ENCODE assay signal across 20 cellular contexts in the genomic region with DNA sequence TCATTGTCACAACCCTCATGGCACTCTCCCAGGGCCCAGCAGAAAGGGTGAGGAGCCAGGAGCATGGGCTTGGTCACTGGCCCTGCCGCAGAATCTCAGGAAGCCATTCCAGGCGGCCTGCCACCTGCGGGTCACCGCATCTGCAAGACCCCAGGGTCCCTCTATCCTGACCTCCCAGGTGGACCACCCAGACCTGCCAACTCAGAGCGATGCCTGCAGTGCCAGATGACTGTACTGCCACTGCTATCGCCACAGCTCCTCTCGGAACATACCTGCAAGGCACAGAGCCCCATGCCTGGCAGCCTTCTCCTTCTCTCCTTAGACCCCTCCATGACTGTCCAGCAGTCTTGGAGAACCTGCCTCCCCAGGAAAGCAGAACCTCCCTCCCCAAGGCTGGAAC. TPM values are rescaled to one million over a fixed set of nuclear protein-coding genes. Genes with fewer than 3 reads are reported as not detected.
DNase-seq lines count a peak whose midpoint lies in the region; ATAC-seq, FAIRE-seq and TF ChIP-seq lines count a peak whose summit lies in the region.
"Had no signal": no experiment of that assay in that cellular context is flagged by ENCODE, and none has a peak within 500 bp of the region (broad histone marks: within the 10 kb centered on the region; RNA-seq: fewer than 3 reads in every experiment).

No MANE protein-coding gene starts in this region.

- no peak for ATAC-seq in HCT116
- ATAC-seq: GM23338, K562 had no signal

- no peaks in the 10 kb centered on the region for H3K23me2 ChIP-seq in H1 (ENCODE audit: low read depth, low read length)

- H3K9me3 Mint-ChIP-seq in neural progenitor cell (peaks cover 2% of the 10 kb centered on the region), nephron progenitor cell (peaks cover 11% of the 10 kb centered on the region)
- H3K9me3 Mint-ChIP-seq: CD4-positive, alpha-beta T cell had no signal

- H3K27me3 Mint-ChIP-seq in neural progenitor cell (ENCODE audit: insufficient read depth, low read depth): peaks cover 16% of the 10 kb centered on the region
- peaks cover 45% of the 10 kb centered on the region for H3K27me3 Mint-ChIP-seq in nephron progenitor cell (ENCODE audit: low read depth, poor library complexity)
- H3K27me3 Mint-ChIP-seq: CD4-positive, alpha-beta T cell had no signal

- H2AFZ ChIP-seq in HCT116 (ENCODE audit: low read depth, low read length, poor library complexity, severe bottlenecking) (no peak overlapping the region), H1 (ENCODE audit: low read length) (no peak overlapping the region), neural progenitor cell (replicated peaks) (no peak overlapping the region)

- no peak overlapping the region for H2BK120ac ChIP-seq in H1 (replicated peaks; ENCODE audit: low read depth, low read length)

- H3K79me2 ChIP-seq in HCT116 (ENCODE audit: insufficient read depth, low read length) (no peaks in the 10 kb centered on the region), H1 (ENCODE audit: control insufficient read depth in 1 of 2, insufficient read depth in 2 of 2, low read length in 2 of 2) (no peaks in the 10 kb centered on the region), neural progenitor cell (ENCODE audit: low read depth) (no peaks in the 10 kb centered on the region)

- H3K27me3 ChIP-seq in HCT116 (ENCODE audit: insufficient read depth, low read length): no peaks in the 10 kb centered on the region
- H3K27me3 ChIP-seq in H1 (replicated peaks in 1 of 4; ENCODE audit: control insufficient read depth in 3 of 4, extremely low read depth in 1 of 4, insufficient read depth in 3 of 4, low read length in 3 of 4): peaks cover 0 to 2% (median 0%) of the 10 kb centered on the region in 4 experiments; a peak in 1 of 7 replicates
- peaks cover 8% of the 10 kb centered on the region for H3K27me3 ChIP-seq in neural progenitor cell
- peaks cover 4% of the 10 kb centered on the region for H3K27me3 ChIP-seq in vagina

- DNase-seq in HCT116 (ENCODE audit: low read depth, low spot score) (no peak), H1 (ENCODE audit: low read depth in 1 of 2, low spot score in 2 of 2) (no peak), neural progenitor cell (ENCODE audit: low spot score) (no peak), nephron progenitor cell (no peak), GM19240 (ENCODE audit: insufficient read length, low spot score) (no peak), vagina (ENCODE audit: extremely low spot score in 2 of 2) (no peak), foreskin melanocyte (no peak)
- DNase-seq: AML-193; Caco-2; CD4-positive, alpha-beta T cell; H7 had no signal

- H4K5ac ChIP-seq in H1 (ENCODE audit: insufficient read length, low read depth, low read length): no peak overlapping the region

- no TSS peak for BruUV-seq in HCT116 (replicated peaks; lab: Mats Ljungman, UMichigan)

- H3K9ac ChIP-seq in HCT116 (ENCODE audit: low read length) (peak overlapping the region; percentile 65; the same call in 1 of the 2 replicates), H1 (replicated peaks in 1 of 4; ENCODE audit: extremely low read depth in 1 of 4, low read depth in 3 of 4, low read length in 3 of 4) (no peak overlapping the region), neural progenitor cell (no peak overlapping the region)

- H3K14ac ChIP-seq in H1 (ENCODE audit: insufficient read length): no peak overlapping the region

- no peak overlapping the region for H3K56ac ChIP-seq in H1 (replicated peaks; ENCODE audit: insufficient read length, low read depth, low read length)

- TF ChIP-seq RAD21 in HCT116 (IDR thresholded peaks at IDR 0.05; ENCODE audit: low read depth) (no peak), H1 (IDR thresholded peaks at IDR 0.05 in 1 of 2, conservative IDR thresholded peaks at IDR 0.05 in 1 of 2; ENCODE audit: low read depth in 2 of 2, low read length in 2 of 2) (no peak)

- no peak overlapping the region for H2BK5ac ChIP-seq in H1 (ENCODE audit: low read depth, low read length)

- H3K4ac ChIP-seq in H1 (replicated peaks; ENCODE audit: insufficient read length, low read depth, low read length): no peak overlapping the region

- peak overlapping the region; percentile 17 for H3K27ac Mint-ChIP-seq in neural progenitor cell
- H3K27ac Mint-ChIP-seq in nephron progenitor cell: no peak overlapping the region
- H3K27ac Mint-ChIP-seq: CD4-positive, alpha-beta T cell; GM23338 had no signal

- no peaks in the 10 kb centered on the region for H3F3A ChIP-seq in neural progenitor cell (ENCODE audit: low read depth)

- no peak for TF ChIP-seq EP300 in H1 (IDR thresholded peaks at IDR 0.05; ENCODE audit: borderline replicate concordance in 1 of 2, low read depth in 2 of 2, low read length in 2 of 2)

- H3K79me1 ChIP-seq in H1 (ENCODE audit: low read depth, low read length): no peaks in the 10 kb centered on the region

- H4K91ac ChIP-seq in H1 (replicated peaks; ENCODE audit: insufficient read length, low read length): no peak overlapping the region

- H3K36me3 ChIP-seq in HCT116 (ENCODE audit: control insufficient read depth in 1 of 2, insufficient read depth in 2 of 2, low read length in 2 of 2) (no peaks in the 10 kb centered on the region), H1 (ENCODE audit: control insufficient read depth in 2 of 4, insufficient read depth in 4 of 4, low read length in 3 of 4) (no peaks in the 10 kb centered on the region), neural progenitor cell (no peaks in the 10 kb centered on the region), vagina (no peaks in the 10 kb centered on the region)

- H3K4me3 Mint-ChIP-seq in neural progenitor cell (no peak overlapping the region), nephron progenitor cell (no peak overlapping the region)
- H3K4me3 Mint-ChIP-seq: CD4-positive, alpha-beta T cell; GM23338 had no signal

- H3K9me3 ChIP-seq in HCT116 (ENCODE audit: control insufficient read depth in 1 of 2, insufficient read depth in 1 of 2, low read depth in 1 of 2, low read length in 2 of 2) (no peaks in the 10 kb centered on the region), H1 (ENCODE audit: insufficient read depth in 2 of 2, low read depth in 1 of 2, low read length in 1 of 2) (no peaks in the 10 kb centered on the region), neural progenitor cell (ENCODE audit: low read depth) (no peaks in the 10 kb centered on the region), vagina (no peaks in the 10 kb centered on the region)
- H3K9me3 ChIP-seq: Caco-2 had no signal

- intact Hi-C loops in HCT116 (cut with micrococcal nuclease) (no loop called here), vagina (cut with DNase I) (loop anchor here (10.0 kb wide), 1 partner anchor 129 kb away; no protein-coding TSS in a partner anchor)

- POLR2A ChIA-PET in HCT116 (lab: Charles Lee): interaction anchor here (0.5 to 5.5 kb wide), 3 partner anchors 122 to 170 kb away, joined by 3 to 54 read pairs (median 6); no protein-coding TSS in a partner anchor
- POLR2A ChIA-PET in H1 (lab: Charles Lee; ENCODE audit: partially characterized antibody): no interaction called here

- H3K18ac ChIP-seq in H1 (ENCODE audit: extremely low read depth, low read length): no peak overlapping the region

- 94% methylated on average over 5 of the region's 7 CpGs; no CpG with 5 or more reads in 1 of the 2 experiments for WGBS in H1 (ENCODE audit: extremely low coverage in 1 of 2, insufficient coverage in 1 of 2, insufficient read length in 1 of 2, insufficient replicate concordance in 2 of 2, low coverage in 1 of 2, low lambda C conversion rate in 2 of 2, missing lambda C conversion rate in 1 of 2), 2 experiments

- peak overlapping the region; percentile 96 for H3K27ac ChIP-seq in HCT116 (ENCODE audit: low read depth, low read length)
- no peak overlapping the region for H3K27ac ChIP-seq in H1 (ENCODE audit: low read depth, low read length)
- no peak overlapping the region for H3K27ac ChIP-seq in neural progenitor cell
- H3K27ac ChIP-seq in vagina: no peak overlapping the region
- H3K27ac ChIP-seq: C4-2B had no signal

- H2BK20ac ChIP-seq in H1 (ENCODE audit: low read length): 0 out of 2 replicates have a peak overlapping the region, but pooled peaks have one; percentile 80

- H3K4me3 ChIP-seq in HCT116 (replicated peaks in 1 of 2; ENCODE audit: low read depth in 1 of 2, low read length in 2 of 2) (no peak overlapping the region), H1 (ENCODE audit: extremely low read depth in 1 of 4, insufficient read depth in 2 of 4, low read depth in 3 of 4, low read length in 4 of 4) (no peak overlapping the region), neural progenitor cell (no peak overlapping the region), vagina (no peak overlapping the region)
- H3K4me3 ChIP-seq: GM23338, K562 had no signal

- CTCF ChIA-PET in HCT116 (lab: Charles Lee) (interaction anchor here (1.2 to 8.1 kb wide), 3 partner anchors 122 to 194 kb away, joined by 5 to 147 read pairs (median 29); no protein-coding TSS in a partner anchor), H1 (lab: Charles Lee; ENCODE audit: partially characterized antibody) (interaction anchor here (0.6 to 8.2 kb wide), 7 partner anchors 12 to 254 kb away, joined by 3 to 119 read pairs (median 5); no protein-coding TSS in a partner anchor)

- RAD21 ChIA-PET in HCT116 (lab: Charles Lee; ENCODE audit: low non-redundant PET in 1 of 2, low total read pairs in 2 of 2, uncharacterized antibody in 2 of 2, unreplicated experiment in 2 of 2): interaction anchor here (0.7 to 6.7 kb wide), 2 partner anchors 127 to 136 kb away, joined by 3 to 63 read pairs; no protein-coding TSS in a partner anchor

- TF ChIP-seq POLR2A in HCT116 (IDR thresholded peaks at IDR 0.05; ENCODE audit: borderline replicate concordance, extremely low read depth, insufficient read depth, insufficient read length): no peak
- TF ChIP-seq POLR2A in H1 (IDR thresholded peaks at IDR 0.05; ENCODE audit: control extremely low read depth in 1 of 2, low read depth in 2 of 2, low read length in 2 of 2): no peak
- no peak for TF ChIP-seq POLR2A in vagina (IDR thresholded peaks at IDR 0.05)

- H3K4me1 ChIP-seq in HCT116 (ENCODE audit: control insufficient read depth in 1 of 2, insufficient read depth in 2 of 2, low read length in 2 of 2): peaks cover 53 to 89% of the 10 kb centered on the region in 2 experiments
- peaks cover 0 to 2% (median 0%) of the 10 kb centered on the region in 4 experiments; a peak in 3 of 7 replicates for H3K4me1 ChIP-seq in H1 (replicated peaks in 1 of 4; ENCODE audit: control insufficient read depth in 3 of 4, insufficient read depth in 4 of 4, low read length in 3 of 4)
- peaks cover 7% of the 10 kb centered on the region for H3K4me1 ChIP-seq in neural progenitor cell
- H3K4me1 ChIP-seq in vagina: no peaks in the 10 kb centered on the region

- H2AK5ac ChIP-seq in H1 (ENCODE audit: low read depth, low read length): no peak overlapping the region

- no peaks in the 10 kb centered on the region for H4K20me1 ChIP-seq in HCT116 (ENCODE audit: insufficient read depth)
- no peaks in the 10 kb centered on the region for H4K20me1 ChIP-seq in H1 (replicated peaks in 1 of 2; ENCODE audit: control insufficient read depth in 1 of 2, insufficient read depth in 2 of 2, low read length in 2 of 2)
- H4K20me1 ChIP-seq in neural progenitor cell (ENCODE audit: low read depth): peaks cover 3% of the 10 kb centered on the region

- H3K4me2 ChIP-seq in HCT116 (ENCODE audit: low read length) (no peak overlapping the region; the same call in 1 of the 2 replicates), H1 (ENCODE audit: insufficient read depth in 1 of 2, low read depth in 2 of 2, low read length in 2 of 2) (no peak overlapping the region), neural progenitor cell (no peak overlapping the region)
- H3K4me2 ChIP-seq: GM23338 had no signal

- no peak overlapping the region for H3K23ac ChIP-seq in H1 (ENCODE audit: insufficient read length)

- H3K4me1 Mint-ChIP-seq in neural progenitor cell (peaks cover 31% of the 10 kb centered on the region), nephron progenitor cell (peaks cover 44% of the 10 kb centered on the region)

- H2BK12ac ChIP-seq in H1 (ENCODE audit: low read depth, low read length): no peak overlapping the region

- TF ChIP-seq CTCF in HCT116 (IDR thresholded peaks at IDR 0.05 in 2 of 3, conservative IDR thresholded peaks at IDR 0.05 in 1 of 3; ENCODE audit: borderline replicate concordance in 1 of 3, insufficient read depth in 1 of 3, low read depth in 2 of 3, low read length in 2 of 3) (no peak), H1 (IDR thresholded peaks at IDR 0.05; ENCODE audit: control extremely low read depth in 1 of 3, insufficient read depth in 1 of 3, low read depth in 1 of 3, low read length in 3 of 3) (no peak), neural progenitor cell (IDR thresholded peaks at IDR 0.05) (no peak), nephron progenitor cell (IDR thresholded peaks at IDR 0.05) (no peak), vagina (IDR thresholded peaks at IDR 0.05) (no peak)

- no peaks in the 10 kb centered on the region for H3K36me3 Mint-ChIP-seq in neural progenitor cell
- no peaks in the 10 kb centered on the region for H3K36me3 Mint-ChIP-seq in nephron progenitor cell (ENCODE audit: low read depth)

- H3K9me2 ChIP-seq in HCT116 (ENCODE audit: insufficient read depth): no peaks in the 10 kb centered on the region

- H4K8ac ChIP-seq in H1 (ENCODE audit: extremely low read depth, insufficient read depth, low read length): no peak overlapping the region

- FAIRE-seq in H1 (lab: Jason Lieb, UNC): no peak
- FAIRE-seq: D721Med, G401.6, GM12891, GM19239, K562 had no signal

- no peak overlapping the region for H2BK15ac ChIP-seq in H1 (ENCODE audit: low read length)

RNA-seq across cellular contexts. Expression of a gene that starts 26.4 kb away (rescaled TPM):
- 45.4 TPM for total RNA-seq in HCT116 (2021; ENCODE audit: unreplicated experiment)
- polyA plus RNA-seq in HCT116 (2012): 30.1 TPM in 2 replicates
- 0.63 and 0.88 TPM in 2 replicates for total RNA-seq in H1 (2021; fragmentation: NEBNext Ultra II Directional; extraction: Animal tissue kit (Norgen Biotek cat#: 25700))
- 0.88 and 1.3 TPM in 2 replicates for polyA plus RNA-seq in H1 (2011; rRNA removed)
- 0.70 TPM for polyA plus RNA-seq in H1 (2011; cell fraction: cytosol; rRNA removed)
- 2.5 TPM for polyA plus RNA-seq in H1 (2011; cell fraction: nucleus; rRNA removed)
- 0.71 to 1.4 TPM (median 0.83 TPM) in 4 replicates for polyA plus RNA-seq in H1 (2012, experiment 1 of 2)
- polyA plus RNA-seq in H1 (2012, experiment 2 of 2): 0.37 TPM
- 0.41 TPM for polyA plus RNA-seq in H1 (2013, experiment 1 of 2)
- polyA plus RNA-seq in H1 (2013, experiment 2 of 2): 0.35 TPM
- 0.50 and 0.54 TPM in 2 replicates for polyA minus RNA-seq in H1 (2011; rRNA and poly(A)+ RNA removed)
- polyA minus RNA-seq in H1 (2011; cell fraction: cytosol; rRNA and poly(A)+ RNA removed): 0.73 TPM
- polyA minus RNA-seq in H1 (2011; cell fraction: nucleus; rRNA and poly(A)+ RNA removed): 0.40 TPM
- total RNA-seq in neural progenitor cell (ENCODE audit: low replicate concordance): 0.82 and 1.1 TPM in 2 replicates
- total RNA-seq in vagina: not detected
- total RNA-seq: K562 had no signal
- polyA plus RNA-seq: K562 had no signal

RNA-seq across cellular contexts. Expression of a gene that starts 32.5 kb away (rescaled TPM):
- 4.5 TPM for total RNA-seq in HCT116 (2021; ENCODE audit: unreplicated experiment)
- polyA plus RNA-seq in HCT116 (2012): 3.3 and 3.4 TPM in 2 replicates
- total RNA-seq in H1 (2021; fragmentation: NEBNext Ultra II Directional; extraction: Animal tissue kit (Norgen Biotek cat#: 25700)): 1.7 and 1.8 TPM in 2 replicates
- 5.5 and 8.0 TPM in 2 replicates for polyA plus RNA-seq in H1 (2011; rRNA removed)
- polyA plus RNA-seq in H1 (2011; cell fraction: cytosol; rRNA removed): 5.4 TPM
- 11.5 TPM for polyA plus RNA-seq in H1 (2011; cell fraction: nucleus; rRNA removed)
- polyA plus RNA-seq in H1 (2012, experiment 1 of 2): 1.7 to 3.1 TPM (median 2.6 TPM) in 4 replicates
- polyA plus RNA-seq in H1 (2012, experiment 2 of 2): 1.5 TPM
- polyA plus RNA-seq in H1 (2013, experiment 1 of 2): 2.4 TPM
- polyA plus RNA-seq in H1 (2013, experiment 2 of 2): 2.8 TPM
- polyA minus RNA-seq in H1 (2011; rRNA and poly(A)+ RNA removed): 1.3 and 1.6 TPM in 2 replicates
- polyA minus RNA-seq in H1 (2011; cell fraction: cytosol; rRNA and poly(A)+ RNA removed): 6.8 TPM
- polyA minus RNA-seq in H1 (2011; cell fraction: nucleus; rRNA and poly(A)+ RNA removed): 4.9 TPM
- total RNA-seq in neural progenitor cell (ENCODE audit: low replicate concordance): 2.3 and 10.6 TPM in 2 replicates
- 15.2 TPM for total RNA-seq in vagina
- total RNA-seq: HT1080 had no signal
- polyA plus RNA-seq: BJ had no signal

Comparison
In these comparisons a context has a peak if more than half of its experiments do, and no peak if none do; other contexts are left out.
1. RNA of a gene that starts 26.4 kb away (total RNA-seq): 45.4 TPM in HCT116 (single experiment); 0.82 to 1.1 TPM in neural progenitor cell, 0.63 to 0.88 TPM in H1 and not detected in vagina (single experiment); every median in the first group is over 10 times any median in the second.